In genomic region chr3:10520118-10520517, GRCh38 we compare ENCODE assay signal across 22 cellular contexts. TPM values are rescaled to one million over a fixed set of nuclear protein-coding genes. Genes with fewer than 3 reads are reported as not detected.
DNase-seq lines count a peak whose midpoint lies in the region; ATAC-seq and TF ChIP-seq lines count a peak whose summit lies in the region.
"Had no signal": no experiment of that assay in that cellular context is flagged by ENCODE, and none has a peak within 500 bp of the region (broad histone marks: within the 10 kb centered on the region; RNA-seq: fewer than 3 reads in every experiment).

No MANE protein-coding gene starts in this region.

- no peak for TF ChIP-seq POLR2A in sigmoid colon (IDR thresholded peaks at IDR 0.05)

- no peak overlapping the region for H3K27ac Mint-ChIP-seq in activated T-cell treated with anti-CD3 and anti-CD28 coated beads, Interleukin-2, amount 50 U/mL, for 24 hours
- no peak overlapping the region for H3K27ac Mint-ChIP-seq in endodermal cell
- H3K27ac Mint-ChIP-seq: CD4-positive, alpha-beta T cell had no signal

- peaks cover 28% of the 10 kb centered on the region for H3K27me3 Mint-ChIP-seq in activated T-cell treated with anti-CD3 and anti-CD28 coated beads, Interleukin-2, amount 50 U/mL, for 24 hours
- peaks cover 3% of the 10 kb centered on the region for H3K27me3 Mint-ChIP-seq in endodermal cell (ENCODE audit: insufficient read depth)

- H3K27me3 ChIP-seq in endodermal cell (ENCODE audit: control insufficient read depth, insufficient read depth, low read length, poor library complexity, severe bottlenecking), result no peaks in the 10 kb centered on the region
- H3K27me3 ChIP-seq in sigmoid colon, result peaks cover 0 to 34% (median 0%) of the 10 kb centered on the region in 3 donors
- H3K27me3 ChIP-seq in aorta (ENCODE audit: control insufficient read depth in 1 of 2, insufficient read depth in 2 of 2, low read length in 1 of 2), result no peaks in the 10 kb centered on the region
- H3K27me3 ChIP-seq in mesenchymal stem cell (ENCODE audit: control insufficient read depth in 1 of 2, insufficient read depth in 1 of 2, low read length in 2 of 2), result peaks cover 34 to 98% of the 10 kb centered on the region in 2 experiments

- no peak overlapping the region for H2BK15ac ChIP-seq in mesenchymal stem cell (ENCODE audit: low read depth, poor library complexity, severe bottlenecking)

- H3K4me3 Mint-ChIP-seq in activated T-cell treated with anti-CD3 and anti-CD28 coated beads, Interleukin-2, amount 50 U/mL, for 24 hours, result no peak overlapping the region
- H3K4me3 Mint-ChIP-seq in endodermal cell, result no peak overlapping the region
- H3K4me3 Mint-ChIP-seq: CD4-positive, alpha-beta T cell had no signal

- H3K23ac ChIP-seq in mesenchymal stem cell (ENCODE audit: low read length in 2 of 2), result no peak overlapping the region

- peak; percentile 7 for DNase-seq in activated T-cell treated with anti-CD3 and anti-CD28 coated beads, Interleukin-2, amount 50 U/mL, for 24 hours
- no peak for DNase-seq in activated T-cell treated with anti-CD3 and anti-CD28 coated beads for 4 hours
- DNase-seq in endodermal cell, result peak; percentile 14
- peak; percentile 21 for DNase-seq in sigmoid colon
- DNase-seq in aorta, result peak; percentile 11 to 19
- DNase-seq in mesenchymal stem cell, result no peak
- DNase-seq in effector CD4-positive, alpha-beta T cell, result no peak
- DNase-seq: Calu3, GOT3, MM.1S, NCI-H1092, NCI-H510A, NCI-H774, PC-9, SIG-M5 had no signal

- H3K4me2 ChIP-seq in mesenchymal stem cell (ENCODE audit: low read length, poor library complexity, severe bottlenecking), result no peak overlapping the region
- H3K4me2 ChIP-seq: A549, PC-9 had no signal

- TF ChIP-seq CTCF in endodermal cell (conservative IDR thresholded peaks at IDR 0.05) (no peak), sigmoid colon (IDR thresholded peaks at IDR 0.05) (no peak)

- no peak overlapping the region for H3K4ac ChIP-seq in mesenchymal stem cell (ENCODE audit: low read depth in 1 of 2, low read length in 2 of 2)

- H3K27ac ChIP-seq in endodermal cell (ENCODE audit: low read depth, low read length), result no peak overlapping the region
- H3K27ac ChIP-seq in sigmoid colon, result no peak overlapping the region
- H3K27ac ChIP-seq in aorta (ENCODE audit: low read depth in 1 of 2, low read length in 2 of 2), result no peak overlapping the region
- H3K27ac ChIP-seq in mesenchymal stem cell (ENCODE audit: low read length, poor library complexity, severe bottlenecking), result no peak overlapping the region
- H3K27ac ChIP-seq: A549, PC-9, RWPE1 had no signal

- H3K4me1 ChIP-seq in endodermal cell (ENCODE audit: control insufficient read depth, insufficient read depth, low read length) (no peaks in the 10 kb centered on the region), sigmoid colon (peaks cover 0 to 6% (median 0%) of the 10 kb centered on the region in 4 donors), aorta (ENCODE audit: control insufficient read depth in 1 of 2, insufficient read depth in 2 of 2, low read length in 2 of 2) (no peaks in the 10 kb centered on the region), mesenchymal stem cell (ENCODE audit: control insufficient read depth, insufficient read depth, low read depth, low read length) (peaks cover 17% of the 10 kb centered on the region)
- H3K4me1 ChIP-seq: A549 had no signal

- H2BK120ac ChIP-seq in mesenchymal stem cell (ENCODE audit: low read depth, low read length), result no peak overlapping the region

- 90 to 100% methylated on average over 2 to 4 of the region's 4 CpGs for WGBS in endodermal cell (ENCODE audit: insufficient coverage in 1 of 2, insufficient read length in 1 of 2), 2 experiments
- 75 to 81% methylated on average over 4 of the region's 4 CpGs for WGBS in sigmoid colon, 2 donors
- 72 to 76% methylated on average over 4 of the region's 4 CpGs for WGBS in aorta, 2 donors
- 100% methylated on average over 1 of the region's 4 CpGs for WGBS in mesenchymal stem cell

- no peak overlapping the region for H4K8ac ChIP-seq in mesenchymal stem cell (ENCODE audit: low read length)

- H3K36me3 Mint-ChIP-seq in activated T-cell treated with anti-CD3 and anti-CD28 coated beads, Interleukin-2, amount 50 U/mL, for 24 hours (ENCODE audit: low read depth), result no peaks in the 10 kb centered on the region
- H3K36me3 Mint-ChIP-seq in endodermal cell (ENCODE audit: low read depth), result no peaks in the 10 kb centered on the region

- H3K36me3 ChIP-seq in endodermal cell (ENCODE audit: control insufficient read depth, insufficient read depth, low read length) (no peaks in the 10 kb centered on the region), sigmoid colon (no peaks in the 10 kb centered on the region), aorta (ENCODE audit: control insufficient read depth in 1 of 2, insufficient read depth in 2 of 2, low read length in 1 of 2) (no peaks in the 10 kb centered on the region), mesenchymal stem cell (ENCODE audit: control insufficient read depth in 1 of 2, insufficient read depth in 2 of 2, low read depth in 1 of 2, low read length in 2 of 2) (no peaks in the 10 kb centered on the region)

- no peak overlapping the region for H2AK5ac ChIP-seq in mesenchymal stem cell (ENCODE audit: low read length, severe bottlenecking)

- no peak overlapping the region for H2BK5ac ChIP-seq in mesenchymal stem cell (ENCODE audit: low read depth, low read length, poor library complexity, severe bottlenecking)

- H3K14ac ChIP-seq in mesenchymal stem cell (ENCODE audit: low read length in 2 of 2), result no peak overlapping the region

- H3K4me1 Mint-ChIP-seq in activated T-cell treated with anti-CD3 and anti-CD28 coated beads, Interleukin-2, amount 50 U/mL, for 24 hours (ENCODE audit: low read depth), result no peaks in the 10 kb centered on the region
- H3K4me1 Mint-ChIP-seq in endodermal cell, result no peaks in the 10 kb centered on the region

- no peaks in the 10 kb centered on the region for H3K9me3 ChIP-seq in endodermal cell (ENCODE audit: control insufficient read depth, low read length)
- H3K9me3 ChIP-seq in sigmoid colon, result no peaks in the 10 kb centered on the region
- H3K9me3 ChIP-seq in aorta (ENCODE audit: control insufficient read depth, low read length), result no peaks in the 10 kb centered on the region
- no peaks in the 10 kb centered on the region for H3K9me3 ChIP-seq in mesenchymal stem cell (ENCODE audit: control insufficient read depth, low read length)
- H3K9me3 ChIP-seq: A549 had no signal

- no peak overlapping the region for H2AFZ ChIP-seq in mesenchymal stem cell (ENCODE audit: low read depth, low read length)
- H2AFZ ChIP-seq: PC-9 had no signal

- ATAC-seq in aorta (ENCODE audit: low FRiP score) (no peak), GM21447 (IDR thresholded peaks at IDR 0.05; ENCODE audit: unreplicated experiment) (no peak)
- ATAC-seq: A549, HCT116 had no signal

- H2BK12ac ChIP-seq in mesenchymal stem cell (ENCODE audit: low read length in 2 of 2), result no peak overlapping the region

- H3K18ac ChIP-seq in mesenchymal stem cell (ENCODE audit: low read depth in 1 of 2, low read length in 2 of 2), result no peak overlapping the region

- H4K91ac ChIP-seq in mesenchymal stem cell (ENCODE audit: low read length), result no peak overlapping the region

- no peak overlapping the region for H3K4me3 ChIP-seq in endodermal cell (ENCODE audit: low read length)
- H3K4me3 ChIP-seq in sigmoid colon, result no peak overlapping the region
- H3K4me3 ChIP-seq in aorta (ENCODE audit: low read length in 2 of 2), result no peak overlapping the region
- H3K4me3 ChIP-seq in mesenchymal stem cell (ENCODE audit: insufficient read depth in 1 of 2, low read depth in 1 of 2, low read length in 2 of 2), result no peak overlapping the region
- H3K4me3 ChIP-seq: A549, PC-9 had no signal

- no peak for TF ChIP-seq EP300 in sigmoid colon (IDR thresholded peaks at IDR 0.05)

- intact Hi-C loops in sigmoid colon (cut with DNase I), result no loop called here
- intact Hi-C loops in aorta (cut with DNase I), result no loop called here

- H3K9ac ChIP-seq in endodermal cell (ENCODE audit: extremely low read depth, low read length, poor library complexity, severe bottlenecking) (no peak overlapping the region), mesenchymal stem cell (ENCODE audit: low read length) (no peak overlapping the region)

- no peaks in the 10 kb centered on the region for H3K9me3 Mint-ChIP-seq in activated T-cell treated with anti-CD3 and anti-CD28 coated beads, Interleukin-2, amount 50 U/mL, for 24 hours
- H3K9me3 Mint-ChIP-seq in endodermal cell, result no peaks in the 10 kb centered on the region
- H3K9me3 Mint-ChIP-seq: CD4-positive, alpha-beta T cell had no signal

- no peaks in the 10 kb centered on the region for H3K79me1 ChIP-seq in mesenchymal stem cell (replicated peaks; ENCODE audit: low read length, poor library complexity, severe bottlenecking)

RNA-seq across cellular contexts. Expression of gene ATP2B2, which starts 14.7 kb away (rescaled TPM):
- total RNA-seq in endodermal cell (under 1 TPM in 1 of 2 donors, not detected in 1; 0.09 TPM), sigmoid colon (under 1 TPM in 3 of 4 donors, not detected in 1; under 0.01 to 0.83 (median 0.36) TPM), aorta (under 1 TPM; 0.29 to 0.30 TPM)
- polyA plus RNA-seq in endodermal cell (2013, experiment 1 of 2), result 0.64 TPM
- 0.54 TPM for polyA plus RNA-seq in endodermal cell (2013, experiment 2 of 2)
- polyA plus RNA-seq in sigmoid colon (under 1 TPM in 1 of 3 donors, not detected in 2; 0.10 TPM), aorta (not detected)
- not detected for polyA plus RNA-seq in mesenchymal stem cell (2013, experiment 1 of 2)
- not detected for polyA plus RNA-seq in mesenchymal stem cell (2013, experiment 2 of 2)
- total RNA-seq: Calu3; CD4-positive, alpha-beta T cell; LHCN-M2; PC-9 had no signal
- polyA plus RNA-seq: BJ had no signal

Comparison
In these comparisons a context has a peak if more than half of its experiments do, and no peak if none do; other contexts are left out.
1. DNase-seq: peak in activated T-cell treated with anti-CD3 and anti-CD28 coated beads, Interleukin-2, amount 50 U/mL, for 24 hours (single experiment), endodermal cell (single experiment), sigmoid colon (single experiment) and aorta (2 of 2); none in activated T-cell treated with anti-CD3 and anti-CD28 coated beads for 4 hours (single experiment), mesenchymal stem cell (single experiment) and effector CD4-positive, alpha-beta T cell (single experiment).